Comparison of ENCODE assay signal across 9 cellular contexts in genomic region chr5:32020271-32020670, GRCh38.
DNase-seq lines count a peak whose midpoint lies in the region; ATAC-seq, FAIRE-seq and TF ChIP-seq lines count a peak whose summit lies in the region.
"Had no signal": no experiment of that assay in that cellular context is flagged by ENCODE, and none has a peak within 500 bp of the region (broad histone marks: within the 10 kb centered on the region; RNA-seq: fewer than 3 reads in every experiment).

No MANE protein-coding gene starts in this region.

- intact Hi-C loops in right lobe of liver (cut with DNase I), result no loop called here
- intact Hi-C loops in HepG2 (cut with micrococcal nuclease; ENCODE audit: unreplicated experiment), result no loop called here
- intact Hi-C loops in Caco-2 (cut with micrococcal nuclease; ENCODE audit: unreplicated experiment), result no loop called here

- BruUV-seq in HepG2 (replicated peaks; lab: Mats Ljungman, UMichigan) (no TSS peak), Caco-2 (replicated peaks; lab: Mats Ljungman, UMichigan) (no TSS peak)

- no peaks in the 10 kb centered on the region for H3K9me3 Mint-ChIP-seq in T-helper 2 cell treated with Interferon-gamma antibody and Interleukin-4, amounts not matched to agents 5 μg/mL and 100 μg/mL, for 36 hours
- H3K9me3 Mint-ChIP-seq in Caco-2 (ENCODE audit: unreplicated experiment), result no peaks in the 10 kb centered on the region
- H3K9me3 Mint-ChIP-seq: mesothelial cell of epicardium had no signal

- FAIRE-seq in HepG2 (lab: Jason Lieb, UNC), result no peak

- no peaks in the 10 kb centered on the region for H3K27me3 ChIP-seq in right lobe of liver
- H3K27me3 ChIP-seq in HepG2 (ENCODE audit: control insufficient read depth in 1 of 2, insufficient read depth in 2 of 2, low read length in 2 of 2), result peaks cover 0 to 48% of the 10 kb centered on the region in 2 experiments; a peak in 3 of 5 replicates
- H3K27me3 ChIP-seq in Caco-2 (replicated peaks; ENCODE audit: control insufficient read depth, insufficient read depth, low read length), result no peaks in the 10 kb centered on the region; the same call in 1 of the 2 replicates

- no peak for TF ChIP-seq EP300 in HepG2 (IDR thresholded peaks at IDR 0.05; ENCODE audit: low read depth in 2 of 2, low read length in 2 of 2)
- TF ChIP-seq EP300 in HepG2 (CRISPR knock-in tag; IDR thresholded peaks at IDR 0.05; ENCODE audit: borderline replicate concordance), result no peak

- DNase-seq in right lobe of liver, result no peak
- DNase-seq in HepG2 (ENCODE audit: low spot score), result no peak
- peak; percentile 7 for DNase-seq in T-helper 2 cell treated with Interferon-gamma antibody and Interleukin-4, amounts not matched to agents 5 μg/mL and 100 μg/mL, for 36 hours (ENCODE audit: low spot score)
- DNase-seq in Caco-2, result no peak
- no peak for DNase-seq in activated gamma-delta T cell treated with Interleukin-2 at 50 U/mL for 16 hours
- DNase-seq in ACHN, result no peak
- DNase-seq in nucleus accumbens (lab: John Stamatoyannopoulos, UW), result no peak

- in situ Hi-C loops in HepG2 (cut with HindIII; ENCODE audit: extremely low pct_ligation_motif_present, low pct_unique_long_range_greater_than_20kb), result no loop called here
- in situ Hi-C loops in ACHN (cut with HindIII; ENCODE audit: low pct_ligation_motif_present, low pct_unique_long_range_greater_than_20kb, low sequenced_read_pairs), result no loop called here

- H3K4me2 ChIP-seq in HepG2 (ENCODE audit: low read depth, low read length), result no peak overlapping the region

- TF ChIP-seq CTCF in right lobe of liver (IDR thresholded peaks at IDR 0.05) (no peak), HepG2 (CRISPR knock-in tag; IDR thresholded peaks at IDR 0.05) (no peak), Caco-2 (IDR thresholded peaks at IDR 0.05; ENCODE audit: insufficient read depth in 1 of 2, low read depth in 1 of 2, low read length in 1 of 2, severe bottlenecking in 1 of 2, unreplicated experiment in 1 of 2) (no peak)

- H3K4me1 Mint-ChIP-seq in T-helper 2 cell treated with Interferon-gamma antibody and Interleukin-4, amounts not matched to agents 5 μg/mL and 100 μg/mL, for 36 hours (ENCODE audit: low read depth), result peaks cover 18% of the 10 kb centered on the region
- H3K4me1 Mint-ChIP-seq in Caco-2 (ENCODE audit: low read depth, unreplicated experiment), result peaks cover 6% of the 10 kb centered on the region

- POLR2A ChIA-PET in HepG2 (lab: Yijun Ruan, JAX), result no interaction called here
- POLR2A ChIA-PET in Caco-2 (lab: Charles Lee), result no interaction called here

- peak overlapping the region; percentile 74 for H3K4me3 Mint-ChIP-seq in T-helper 2 cell treated with Interferon-gamma antibody and Interleukin-4, amounts not matched to agents 5 μg/mL and 100 μg/mL, for 36 hours
- H3K4me3 Mint-ChIP-seq in Caco-2 (ENCODE audit: unreplicated experiment), result no peak overlapping the region
- H3K4me3 Mint-ChIP-seq: mesothelial cell of epicardium had no signal

- peaks cover 2% of the 10 kb centered on the region for H3K27me3 Mint-ChIP-seq in T-helper 2 cell treated with Interferon-gamma antibody and Interleukin-4, amounts not matched to agents 5 μg/mL and 100 μg/mL, for 36 hours (ENCODE audit: low read depth)
- H3K27me3 Mint-ChIP-seq in Caco-2 (ENCODE audit: insufficient read depth, unreplicated experiment), result peaks cover 8% of the 10 kb centered on the region

- no peaks in the 10 kb centered on the region for H4K20me1 ChIP-seq in HepG2 (ENCODE audit: insufficient read depth, low read length)

- H3K4me3 ChIP-seq in right lobe of liver (no peak overlapping the region), HepG2 (replicated peaks in 1 of 3; ENCODE audit: insufficient read depth in 1 of 3, low read depth in 2 of 3, low read length in 3 of 3) (no peak overlapping the region), Caco-2 (ENCODE audit: low read depth, low read length) (no peak overlapping the region)

- no peaks in the 10 kb centered on the region for H3K36me3 ChIP-seq in right lobe of liver
- no peaks in the 10 kb centered on the region for H3K36me3 ChIP-seq in HepG2 (replicated peaks in 1 of 2; ENCODE audit: control insufficient read depth in 1 of 2, insufficient read depth in 2 of 2, low read length in 2 of 2)
- H3K36me3 ChIP-seq in Caco-2 (ENCODE audit: control insufficient read depth, insufficient read depth, low read length), result no peaks in the 10 kb centered on the region

- H2AFZ ChIP-seq in HepG2 (ENCODE audit: low read length), result no peak overlapping the region

- no peak for TF ChIP-seq RAD21 in HepG2 (CRISPR knock-in tag; IDR thresholded peaks at IDR 0.05)

- TF ChIP-seq POLR2A in right lobe of liver (IDR thresholded peaks at IDR 0.05) (no peak), HepG2 (IDR thresholded peaks at IDR 0.05; ENCODE audit: insufficient read depth in 1 of 2, low read depth in 2 of 2, low read length in 2 of 2) (no peak)

- H3K79me2 ChIP-seq in HepG2 (ENCODE audit: insufficient read depth, low read length), result no peaks in the 10 kb centered on the region

- CTCF ChIA-PET in HepG2 (lab: Yijun Ruan, JAX; ENCODE audit: low intra/inter-chr PET ratio, low total read pairs) (no interaction called here), Caco-2 (lab: Charles Lee) (no interaction called here)

- H3K4me1 ChIP-seq in right lobe of liver (no peaks in the 10 kb centered on the region), HepG2 (ENCODE audit: insufficient read depth, low read length) (no peaks in the 10 kb centered on the region), Caco-2 (no peaks in the 10 kb centered on the region)

- 46% methylated on average over 4 of the region's 4 CpGs for WGBS in right lobe of liver (ENCODE audit: insufficient coverage, low coverage, low lambda C conversion rate, missing lambda C conversion rate)
- 18% methylated on average over 4 of the region's 4 CpGs for WGBS in HepG2 (ENCODE audit: low lambda C conversion rate)

- H3K9me3 ChIP-seq in right lobe of liver (no peaks in the 10 kb centered on the region), HepG2 (ENCODE audit: low read length) (no peaks in the 10 kb centered on the region), Caco-2 (no peaks in the 10 kb centered on the region)

- no peaks in the 10 kb centered on the region for H3K36me3 Mint-ChIP-seq in T-helper 2 cell treated with Interferon-gamma antibody and Interleukin-4, amounts not matched to agents 5 μg/mL and 100 μg/mL, for 36 hours (ENCODE audit: low read depth)
- H3K36me3 Mint-ChIP-seq in Caco-2 (ENCODE audit: insufficient read depth, unreplicated experiment), result no peaks in the 10 kb centered on the region

- no peak overlapping the region for H3K9ac ChIP-seq in HepG2 (ENCODE audit: insufficient read depth, low read depth, low read length)

- H3K27ac ChIP-seq in right lobe of liver, result no peak overlapping the region
- no peak overlapping the region for H3K27ac ChIP-seq in HepG2 (ENCODE audit: extremely low read length, insufficient read depth, low read length)

- ATAC-seq in right lobe of liver (peak; percentile 34 to 44 (median 40)), HepG2 (no peak), HG03060 (IDR thresholded peaks at IDR 0.05; ENCODE audit: low read depth, unreplicated experiment) (peak; percentile 83)

- peak overlapping the region; percentile 84 for H3K27ac Mint-ChIP-seq in T-helper 2 cell treated with Interferon-gamma antibody and Interleukin-4, amounts not matched to agents 5 μg/mL and 100 μg/mL, for 36 hours
- H3K27ac Mint-ChIP-seq in Caco-2 (ENCODE audit: unreplicated experiment), result no peak overlapping the region
- H3K27ac Mint-ChIP-seq: mesothelial cell of epicardium had no signal

TF ChIP-seq in HepG2, 621 proteins besides CTCF, POLR2A, EP300 and RAD21:
- no peak for TF ChIP-seq ZFP36 (IDR thresholded peaks at IDR 0.05; ENCODE audit: borderline replicate concordance, low read depth, low read length, partially characterized antibody)
